ENCODE assay signal across 8 cellular contexts in genomic region chr13:41458187-41458938, GRCh38. TPM values are rescaled to one million over a fixed set of nuclear protein-coding genes. Genes with fewer than 3 reads are reported as not detected.
DNase-seq lines count a peak whose midpoint lies in the region; ATAC-seq and TF ChIP-seq lines count a peak whose summit lies in the region.

No MANE protein-coding gene starts in this region.

- peak overlapping the region; percentile 80 for H3K4me3 Mint-ChIP-seq in activated CD8-positive, alpha-beta T cell treated with anti-CD3 and anti-CD28 coated beads for 36 hours
- no peak overlapping the region for H3K4me3 Mint-ChIP-seq in endothelial cell (ENCODE audit: unreplicated experiment)
- H3K4me3 Mint-ChIP-seq in stimulated activated naive CD8-positive, alpha-beta T cell treated with anti-CD3 and anti-CD28 coated beads, Interleukin-15, Interleukin-2, amounts not matched to agents 100 ng/mL and 50 ng/mL, for 24 hours, result peak overlapping the region; percentile 95

- peaks cover 46% of the 10 kb centered on the region for H3K4me1 Mint-ChIP-seq in activated CD8-positive, alpha-beta T cell treated with anti-CD3 and anti-CD28 coated beads for 36 hours (ENCODE audit: low read depth)
- H3K4me1 Mint-ChIP-seq in endothelial cell (ENCODE audit: unreplicated experiment), result peaks cover 2% of the 10 kb centered on the region
- peaks cover 53% of the 10 kb centered on the region for H3K4me1 Mint-ChIP-seq in stimulated activated naive CD8-positive, alpha-beta T cell treated with anti-CD3 and anti-CD28 coated beads, Interleukin-15, Interleukin-2, amounts not matched to agents 100 ng/mL and 50 ng/mL, for 24 hours (ENCODE audit: low read depth)

- DNase-seq in DMS 273 (lab: John Stamatoyannopoulos, UW; ENCODE audit: unreplicated experiment), result peak; percentile 37
- no peak for DNase-seq in DMS 273 treated with DMSO at 0.1 percent for 48 hours (lab: John Stamatoyannopoulos, UW)
- DNase-seq in HuH-7 (ENCODE audit: low spot score), result peak; percentile 28
- peak; percentile 77 for DNase-seq in activated CD8-positive, alpha-beta T cell treated with anti-CD3 and anti-CD28 coated beads for 36 hours
- DNase-seq in endothelial cell (ENCODE audit: low spot score), result peak; percentile 16
- DNase-seq in mucosa of gallbladder (ENCODE audit: low spot score), result peak; percentile 16

- POLR2A ChIA-PET in activated CD8-positive, alpha-beta T cell treated with anti-CD3 and anti-CD28 coated beads for 36 hours (lab: Charles Lee), result interaction anchor here (0.7 to 5.4 kb wide), 9 partner anchors 9 to 938 kb away, joined by 3 to 39 read pairs (median 3); no protein-coding TSS in a partner anchor

- peaks cover 45% of the 10 kb centered on the region for H3K36me3 Mint-ChIP-seq in activated CD8-positive, alpha-beta T cell treated with anti-CD3 and anti-CD28 coated beads for 36 hours (ENCODE audit: low read depth)
- no peaks in the 10 kb centered on the region for H3K36me3 Mint-ChIP-seq in endothelial cell (ENCODE audit: low read depth, unreplicated experiment)
- peaks cover 47% of the 10 kb centered on the region for H3K36me3 Mint-ChIP-seq in stimulated activated naive CD8-positive, alpha-beta T cell treated with anti-CD3 and anti-CD28 coated beads, Interleukin-15, Interleukin-2, amounts not matched to agents 100 ng/mL and 50 ng/mL, for 24 hours (ENCODE audit: low read depth)

- H3K27ac Mint-ChIP-seq in activated CD8-positive, alpha-beta T cell treated with anti-CD3 and anti-CD28 coated beads for 36 hours, result peak overlapping the region; percentile 96
- H3K27ac Mint-ChIP-seq in endothelial cell (ENCODE audit: unreplicated experiment), result no peak overlapping the region
- H3K27ac Mint-ChIP-seq in stimulated activated naive CD8-positive, alpha-beta T cell treated with anti-CD3 and anti-CD28 coated beads, Interleukin-15, Interleukin-2, amounts not matched to agents 100 ng/mL and 50 ng/mL, for 24 hours, result peak overlapping the region; percentile 99

- intact Hi-C loops in activated CD8-positive, alpha-beta T cell treated with anti-CD3 and anti-CD28 coated beads for 36 hours (cut with micrococcal nuclease), result no loop called here

- no peak for TF ChIP-seq CTCF in activated CD8-positive, alpha-beta T cell treated with anti-CD3 and anti-CD28 coated beads for 36 hours (IDR thresholded peaks at IDR 0.05)
- TF ChIP-seq CTCF in endothelial cell (IDR thresholded peaks at IDR 0.05; ENCODE audit: unreplicated experiment), result no peak

- peaks cover 4% of the 10 kb centered on the region for H3K27me3 Mint-ChIP-seq in activated CD8-positive, alpha-beta T cell treated with anti-CD3 and anti-CD28 coated beads for 36 hours
- peaks cover 11% of the 10 kb centered on the region for H3K27me3 Mint-ChIP-seq in endothelial cell (ENCODE audit: unreplicated experiment)
- peaks cover 15% of the 10 kb centered on the region for H3K27me3 Mint-ChIP-seq in stimulated activated naive CD8-positive, alpha-beta T cell treated with anti-CD3 and anti-CD28 coated beads, Interleukin-15, Interleukin-2, amounts not matched to agents 100 ng/mL and 50 ng/mL, for 24 hours

- ATAC-seq in activated CD8-positive, alpha-beta T cell treated with anti-CD3 and anti-CD28 coated beads for 36 hours, result peak; percentile 4
- no peak for ATAC-seq in HG02763 (IDR thresholded peaks at IDR 0.05; ENCODE audit: unreplicated experiment)

- H3K9me3 Mint-ChIP-seq in activated CD8-positive, alpha-beta T cell treated with anti-CD3 and anti-CD28 coated beads for 36 hours, result no peaks in the 10 kb centered on the region
- no peaks in the 10 kb centered on the region for H3K9me3 Mint-ChIP-seq in endothelial cell (ENCODE audit: unreplicated experiment)
- H3K9me3 Mint-ChIP-seq in stimulated activated naive CD8-positive, alpha-beta T cell treated with anti-CD3 and anti-CD28 coated beads, Interleukin-15, Interleukin-2, amounts not matched to agents 100 ng/mL and 50 ng/mL, for 24 hours, result no peaks in the 10 kb centered on the region

- CTCF ChIA-PET in activated CD8-positive, alpha-beta T cell treated with anti-CD3 and anti-CD28 coated beads for 36 hours (lab: Charles Lee), result interaction anchor here (0.8 to 3.5 kb wide), 21 partner anchors 9 to 210 kb away, joined by 3 to 66 read pairs (median 5); no protein-coding TSS in a partner anchor

RNA-seq across cellular contexts. Expression of gene RGCC, which starts 1.0 kb away (rescaled TPM):
- 100 to 1,000 TPM; 135 to 143 TPM for total RNA-seq in activated CD8-positive, alpha-beta T cell treated with anti-CD3 and anti-CD28 coated beads for 36 hours
- total RNA-seq in endothelial cell (ENCODE audit: unreplicated experiment) (0.77 TPM), mucosa of gallbladder (38.8 TPM)

Comparison
In these comparisons a context has a peak if more than half of its experiments do, and no peak if none do; other contexts are left out.
1. RNA of gene RGCC, which starts 1.0 kb away (total RNA-seq): 135 to 143 TPM in activated CD8-positive, alpha-beta T cell treated with anti-CD3 and anti-CD28 coated beads for 36 hours and 38.8 TPM in mucosa of gallbladder (single experiment); 0.77 TPM in endothelial cell (single experiment); every median in the first group is over 10 times any median in the second.